In the genomic region with DNA sequence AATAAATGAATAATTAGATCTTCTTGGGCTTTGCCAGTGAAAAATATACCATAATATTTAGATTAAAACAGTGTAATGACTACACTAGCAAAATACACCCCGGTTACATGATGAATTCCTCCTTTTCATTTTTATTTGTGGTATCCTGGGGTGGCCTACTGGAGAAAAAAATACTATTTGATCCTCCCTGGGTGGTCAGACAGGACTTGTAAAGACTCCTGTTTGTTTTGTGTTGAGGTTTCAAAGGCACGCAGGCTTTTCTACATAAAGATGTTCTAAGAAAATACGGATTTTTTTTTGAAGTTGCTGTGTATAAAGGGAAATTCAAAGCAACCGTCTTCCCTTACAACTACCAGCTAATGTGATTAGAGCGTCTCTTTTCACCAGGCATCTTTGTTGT, we compare ENCODE assay signal across 22 cellular contexts.
DNase-seq lines count a peak whose midpoint lies in the region; ATAC-seq, FAIRE-seq and TF ChIP-seq lines count a peak whose summit lies in the region.
"Had no signal": no experiment of that assay in that cellular context is flagged by ENCODE, and none has a peak within 500 bp of the region (broad histone marks: within the 10 kb centered on the region; RNA-seq: fewer than 3 reads in every experiment).

No MANE protein-coding gene starts in this region.

- H3K14ac ChIP-seq in IMR-90 (replicated peaks; ENCODE audit: low read depth, low read length), result no peak overlapping the region

- H4K8ac ChIP-seq in IMR-90 (ENCODE audit: low read depth in 2 of 2, low read length in 2 of 2), result peak overlapping the region in 1 of 2 experiments; percentile 52; a peak in 1 of 4 replicates

- no peak overlapping the region for H3K56ac ChIP-seq in IMR-90 (ENCODE audit: extremely low read depth, insufficient read depth, low read length)

- H3K4me2 ChIP-seq in A549 (no peak overlapping the region; the same call in 2 of the 3 replicates), IMR-90 (ENCODE audit: low read depth, low read length) (no peak overlapping the region)
- H3K4me2 ChIP-seq: SK-N-SH had no signal

- H2BK15ac ChIP-seq in IMR-90 (ENCODE audit: low read depth, low read length), result no peak overlapping the region

- TF ChIP-seq POLR2A in A549 (IDR thresholded peaks at IDR 0.05; ENCODE audit: low read length) (no peak), IMR-90 (IDR thresholded peaks at IDR 0.05; ENCODE audit: low read depth, low read length) (no peak)

- no peak overlapping the region for H2AFZ ChIP-seq in IMR-90 (replicated peaks; ENCODE audit: low read length, poor library complexity)

- intact Hi-C loops in IMR-90 (cut with micrococcal nuclease), result no loop called here
- intact Hi-C loops in CD4-positive, alpha-beta memory T cell (cut with micrococcal nuclease), result no loop called here

- H3K27me3 Mint-ChIP-seq in CD4-positive, alpha-beta memory T cell, result no peaks in the 10 kb centered on the region
- H3K27me3 Mint-ChIP-seq: CD4-positive, CD25-positive, alpha-beta regulatory T cell had no signal

- no peaks in the 10 kb centered on the region for H3K36me3 Mint-ChIP-seq in CD4-positive, alpha-beta memory T cell
- H3K36me3 Mint-ChIP-seq: CD4-positive, CD25-positive, alpha-beta regulatory T cell had no signal

- TF ChIP-seq RAD21 in A549 (conservative IDR thresholded peaks at IDR 0.05 in 1 of 2, IDR thresholded peaks at IDR 0.05 in 1 of 2), result no peak
- TF ChIP-seq RAD21 in IMR-90 (IDR thresholded peaks at IDR 0.05; ENCODE audit: low read length), result no peak

- H3K4me3 Mint-ChIP-seq in CD4-positive, alpha-beta memory T cell, result no peak overlapping the region
- H3K4me3 Mint-ChIP-seq: CD4-positive, CD25-positive, alpha-beta regulatory T cell had no signal

- H3K79me1 ChIP-seq in IMR-90 (ENCODE audit: low read depth in 1 of 2, low read length in 2 of 2), result no peaks in the 10 kb centered on the region

- 0 out of 3 replicates have a peak, but pooled peaks cover 11% of the 10 kb centered on the region for H3K4me1 ChIP-seq in A549
- H3K4me1 ChIP-seq in IMR-90 (ENCODE audit: control insufficient read depth, insufficient read depth, low read length), result peaks cover 5% of the 10 kb centered on the region; the same call in 1 of the 2 replicates
- no peaks in the 10 kb centered on the region for H3K4me1 ChIP-seq in CD4-positive, alpha-beta memory T cell (ENCODE audit: insufficient read depth, low read length)

- FAIRE-seq in A549 (lab: Jason Lieb, UNC), result no peak
- FAIRE-seq: RCC 7860 had no signal

- no peak overlapping the region for H4K91ac ChIP-seq in IMR-90 (ENCODE audit: insufficient read depth, low read depth, low read length)

- no peak overlapping the region for H2AK9ac ChIP-seq in IMR-90 (replicated peaks; ENCODE audit: low read depth, low read length, poor library complexity)

- peak overlapping the region; percentile 18 to 61; a peak in 4 of 6 replicates for H3K27ac ChIP-seq in A549
- no peak overlapping the region for H3K27ac ChIP-seq in IMR-90 (ENCODE audit: insufficient read depth, low read length)
- no peak overlapping the region for H3K27ac ChIP-seq in CD4-positive, alpha-beta memory T cell (ENCODE audit: low read depth, low read length)

- no peak overlapping the region for H4K5ac ChIP-seq in IMR-90 (ENCODE audit: low read depth, low read length)

- no peak overlapping the region for H3K27ac Mint-ChIP-seq in CD4-positive, alpha-beta memory T cell

- BruUV-seq in IMR-90 (replicated peaks; lab: Mats Ljungman, UMichigan), result no TSS peak

- TF ChIP-seq CTCF in A549 (IDR thresholded peaks at IDR 0.05) (no peak), IMR-90 (conservative IDR thresholded peaks at IDR 0.05; ENCODE audit: low read depth, low read length) (no peak)

- H4K20me1 ChIP-seq in IMR-90 (ENCODE audit: insufficient read depth, low read length), result no peaks in the 10 kb centered on the region

- H3K4me3 ChIP-seq in A549 (no peak overlapping the region), IMR-90 (ENCODE audit: insufficient read depth, low read depth, low read length) (no peak overlapping the region)
- no peak overlapping the region for H3K4me3 ChIP-seq in CD4-positive, alpha-beta memory T cell (ENCODE audit: low read length in 2 of 2)

- no peak overlapping the region for H3K4ac ChIP-seq in IMR-90 (ENCODE audit: low read depth, low read length)

- H3K9me1 ChIP-seq in IMR-90 (ENCODE audit: insufficient read depth, low read length), result peaks cover 6% of the 10 kb centered on the region

- no peak for DNase-seq in A549 (ENCODE audit: low read depth in 1 of 2, low spot score in 1 of 2)
- no peak for DNase-seq in IMR-90
- DNase-seq in astrocyte of the hippocampus (ENCODE audit: low read depth, low spot score), result peak; percentile 51
- peak; percentile 29 for DNase-seq in iris pigment epithelial cell (ENCODE audit: low read depth)
- DNase-seq in AG20443 (ENCODE audit: low spot score), result no peak
- DNase-seq in CD4-positive, alpha-beta memory T cell, result no peak
- no peak for DNase-seq in dermis blood vessel endothelial cell
- DNase-seq: 8988T; BE2C; CD4-positive, CD25-positive, alpha-beta regulatory T cell; DMS153; GF-D8; KG1; NCI-H1436; NCI-H2029 treated with DMSO at 0.1 percent for 48 hours; NCI-H2171 treated with DMSO at 0.1 percent for 48 hours; NK-92 treated with Interleukin-12 subunit alpha and Interleukin-12 subunit beta, amount 100 ng/mL, for 24 hours; Right ventricle myocardium superior had no signal

- in situ Hi-C loops in IMR-90 (cut with MboI; ENCODE audit: low sequenced_read_pairs), result no loop called here

- H3K27me3 ChIP-seq in IMR-90 (ENCODE audit: control insufficient read depth, insufficient read depth, low read length), result no peaks in the 10 kb centered on the region
- no peaks in the 10 kb centered on the region for H3K27me3 ChIP-seq in CD4-positive, alpha-beta memory T cell (ENCODE audit: insufficient read depth, low read length)
- H3K27me3 ChIP-seq: BE2C had no signal

- no peak overlapping the region for H3K23ac ChIP-seq in IMR-90 (ENCODE audit: low read depth, low read length)

- CTCF ChIA-PET in A549 (lab: Yijun Ruan, JAX), result interaction anchor here (1.8 to 1.9 kb wide), 2 partner anchors 18 to 21 kb away, joined by 4 to 7 read pairs; no protein-coding TSS in a partner anchor
- CTCF ChIA-PET in IMR-90 (lab: Yijun Ruan, JAX), result interaction anchor here (0.6 kb wide), 1 partner anchor 9 kb away, joined by 4 read pairs; no protein-coding TSS in a partner anchor
- CTCF ChIA-PET in CD4-positive, alpha-beta memory T cell (lab: Charles Lee; ENCODE audit: partially characterized antibody), result no interaction called here

- no peaks in the 10 kb centered on the region for H3K9me3 ChIP-seq in A549
- H3K9me3 ChIP-seq in IMR-90 (ENCODE audit: control insufficient read depth, insufficient read depth, low read length), result no peaks in the 10 kb centered on the region
- H3K9me3 ChIP-seq in CD4-positive, alpha-beta memory T cell (ENCODE audit: control insufficient read depth in 1 of 2, low read length in 2 of 2), result no peaks in the 10 kb centered on the region
- H3K9me3 ChIP-seq: BE2C, SK-N-SH had no signal

- H3K9ac ChIP-seq in IMR-90 (ENCODE audit: low read depth, low read length), result no peak overlapping the region
- H3K9ac ChIP-seq: SK-N-SH had no signal

- ATAC-seq in A549 (no peak), IMR-90 (ENCODE audit: low read depth) (peak; percentile 29; the same call in 1 of the 2 replicates), GM18868 (IDR thresholded peaks at IDR 0.05; ENCODE audit: unreplicated experiment) (no peak)
- ATAC-seq: HCT116 had no signal

- H3K4me1 Mint-ChIP-seq in CD4-positive, alpha-beta memory T cell, result no peaks in the 10 kb centered on the region
- H3K4me1 Mint-ChIP-seq: CD4-positive, CD25-positive, alpha-beta regulatory T cell had no signal

- H2BK20ac ChIP-seq in IMR-90 (ENCODE audit: low read depth, low read length), result no peak overlapping the region

- dilution Hi-C loops in IMR-90 (cut with HindIII; ENCODE audit: low sequenced_read_pairs, unreplicated experiment), result no loop called here

- peaks cover 2% of the 10 kb centered on the region for H3K36me3 ChIP-seq in IMR-90 (ENCODE audit: control insufficient read depth, insufficient read depth, low read length)
- no peaks in the 10 kb centered on the region for H3K36me3 ChIP-seq in CD4-positive, alpha-beta memory T cell (ENCODE audit: insufficient read depth, low read length)
- H3K36me3 ChIP-seq: BE2C had no signal

- no peak overlapping the region for H2BK120ac ChIP-seq in IMR-90 (ENCODE audit: low read depth, low read length)

- H3K18ac ChIP-seq in IMR-90 (ENCODE audit: low read depth, low read length), result no peak overlapping the region

- 0 out of 5 replicates have a peak, but pooled peaks of 1 of the 2 experiments have one; percentile 24 for TF ChIP-seq EP300 in A549 (IDR thresholded peaks at IDR 0.05)

- no peak overlapping the region for H2BK5ac ChIP-seq in IMR-90 (ENCODE audit: low read depth, low read length, poor library complexity, severe bottlenecking)

- 31% methylated on average over 5 of the region's 5 CpGs for WGBS in A549 (ENCODE audit: missing lambda C conversion rate)
- WGBS in IMR-90 (ENCODE audit: extremely low coverage in 2 of 2, insufficient read length in 1 of 2), 2 experiments, result no CpG with 5 or more reads among the region's 5 CpGs

- H2AK5ac ChIP-seq in IMR-90 (ENCODE audit: low read depth, low read length), result no peak overlapping the region

- peaks cover 0 to 8% (median 0%) of the 10 kb centered on the region in 8 donors for H3K9me3 Mint-ChIP-seq in CD4-positive, alpha-beta memory T cell

- POLR2A ChIA-PET in A549 (lab: Yijun Ruan, JAX) (no interaction called here), IMR-90 (lab: Charles Lee; ENCODE audit: unreplicated experiment) (no interaction called here)
- POLR2A ChIA-PET in CD4-positive, alpha-beta memory T cell (lab: Charles Lee; ENCODE audit: partially characterized antibody), result no interaction called here

TF ChIP-seq in A549, 52 proteins besides CTCF, POLR2A, EP300 and RAD21 (continues in another document):
- TF ChIP-seq HOXB5 (CRISPR knock-in tag; IDR thresholded peaks at IDR 0.05), result no peak

TF ChIP-seq in IMR-90, 13 proteins besides CTCF, POLR2A, EP300 and RAD21:
- no peak for TF ChIP-seq SMC3 (IDR thresholded peaks at IDR 0.05; ENCODE audit: low read depth, low read length)
- TF ChIP-seq, protein P1, sequence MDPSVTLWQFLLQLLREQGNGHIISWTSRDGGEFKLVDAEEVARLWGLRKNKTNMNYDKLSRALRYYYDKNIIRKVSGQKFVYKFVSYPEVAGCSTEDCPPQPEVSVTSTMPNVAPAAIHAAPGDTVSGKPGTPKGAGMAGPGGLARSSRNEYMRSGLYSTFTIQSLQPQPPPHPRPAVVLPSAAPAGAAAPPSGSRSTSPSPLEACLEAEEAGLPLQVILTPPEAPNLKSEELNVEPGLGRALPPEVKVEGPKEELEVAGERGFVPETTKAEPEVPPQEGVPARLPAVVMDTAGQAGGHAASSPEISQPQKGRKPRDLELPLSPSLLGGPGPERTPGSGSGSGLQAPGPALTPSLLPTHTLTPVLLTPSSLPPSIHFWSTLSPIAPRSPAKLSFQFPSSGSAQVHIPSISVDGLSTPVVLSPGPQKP (IDR thresholded peaks at IDR 0.05; ENCODE audit: borderline replicate concordance, low read depth, low read length), result no peak
- no peak for TF ChIP-seq RFX5 (IDR thresholded peaks at IDR 0.05; ENCODE audit: low read depth, low read length)
- no peak for TF ChIP-seq CHD1 (IDR thresholded peaks at IDR 0.05; ENCODE audit: low read depth, low read length)

Comparison
In these comparisons a context has a peak if more than half of its experiments do, and no peak if none do; other contexts are left out.
1. DNase-seq: peak in astrocyte of the hippocampus (single experiment) and iris pigment epithelial cell (single experiment); none in A549 (0 of 2), IMR-90 (single experiment), AG20443 (single experiment), CD4-positive, alpha-beta memory T cell (0 of 5) and dermis blood vessel endothelial cell (single experiment).
2. H3K27ac ChIP-seq: peak in A549 (2 of 2); none in IMR-90 (single experiment) and CD4-positive, alpha-beta memory T cell (single experiment).